Comparison of ENCODE assay signal across 25 cellular contexts in the genomic region with DNA sequence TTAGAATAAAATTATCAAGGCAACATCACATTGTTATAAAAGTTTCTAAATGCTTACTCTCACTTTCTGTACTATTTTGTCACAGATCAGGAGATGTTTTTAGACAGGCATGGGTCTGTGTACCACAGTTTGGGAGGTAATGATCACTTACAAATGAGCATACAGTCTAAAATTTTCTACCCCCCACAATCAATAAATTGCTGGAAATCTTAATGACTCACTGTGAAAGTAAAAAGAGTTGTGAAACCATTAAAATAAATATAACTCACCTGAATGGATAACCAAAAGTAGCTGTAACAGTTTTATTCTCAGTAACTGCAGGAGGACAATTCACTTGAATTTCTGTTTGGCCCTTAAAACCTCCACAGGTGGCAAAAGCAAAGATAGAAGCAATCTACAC. TPM values are rescaled to one million over a fixed set of nuclear protein-coding genes. Genes with fewer than 3 reads are reported as not detected.
DNase-seq lines count a peak whose midpoint lies in the region; ATAC-seq and TF ChIP-seq lines count a peak whose summit lies in the region.
"Had no signal": no experiment of that assay in that cellular context is flagged by ENCODE, and none has a peak within 500 bp of the region (broad histone marks: within the 10 kb centered on the region; RNA-seq: fewer than 3 reads in every experiment).

No MANE protein-coding gene starts in this region.

- no TSS peak for BruUV-seq in PC-9 (replicated peaks; lab: Mats Ljungman, UMichigan)

- peaks cover 100% of the 10 kb centered on the region for H3K4me1 ChIP-seq in DOHH2 (ENCODE audit: control insufficient read depth, low read length)
- no peaks in the 10 kb centered on the region for H3K4me1 ChIP-seq in PC-9 (replicated peaks; ENCODE audit: insufficient read depth)
- H3K4me1 ChIP-seq in upper lobe of left lung, result peaks cover 4 to 16% (median 13%) of the 10 kb centered on the region in 4 donors

- H3K4me3 Mint-ChIP-seq in activated CD4-positive, alpha-beta T cell treated with anti-CD3 and anti-CD28 coated beads for 36 hours, result no peak overlapping the region
- H3K4me3 Mint-ChIP-seq in central memory CD8-positive, alpha-beta T cell, result no peak overlapping the region
- H3K4me3 Mint-ChIP-seq: natural killer cell had no signal

- no peaks in the 10 kb centered on the region for H3K9me3 Mint-ChIP-seq in activated CD4-positive, alpha-beta T cell treated with anti-CD3 and anti-CD28 coated beads for 36 hours (ENCODE audit: low read depth)
- H3K9me3 Mint-ChIP-seq in central memory CD8-positive, alpha-beta T cell, result no peaks in the 10 kb centered on the region
- H3K9me3 Mint-ChIP-seq: natural killer cell had no signal

- POLR2A ChIA-PET in activated CD4-positive, alpha-beta T cell treated with anti-CD3 and anti-CD28 coated beads for 36 hours (lab: Charles Lee), result no interaction called here
- POLR2A ChIA-PET in PC-9 (lab: Charles Lee; ENCODE audit: unreplicated experiment), result no interaction called here

- no peak overlapping the region for H2AFZ ChIP-seq in PC-9
- H2AFZ ChIP-seq: GM23248 had no signal

- no peak for TF ChIP-seq POLR2A in upper lobe of left lung (IDR thresholded peaks at IDR 0.05)

- peaks cover 9% of the 10 kb centered on the region for H3K36me3 Mint-ChIP-seq in activated CD4-positive, alpha-beta T cell treated with anti-CD3 and anti-CD28 coated beads for 36 hours (ENCODE audit: low read depth)
- peaks cover 13% of the 10 kb centered on the region for H3K36me3 Mint-ChIP-seq in central memory CD8-positive, alpha-beta T cell (ENCODE audit: insufficient read depth)
- H3K36me3 Mint-ChIP-seq: natural killer cell had no signal

- H3K4me3 ChIP-seq in DOHH2 (ENCODE audit: low read length) (0 out of 2 replicates have a peak overlapping the region, but pooled peaks have one; percentile 58), PC-9 (no peak overlapping the region), upper lobe of left lung (no peak overlapping the region)
- H3K4me3 ChIP-seq: dorsolateral prefrontal cortex, GM23248, heart left ventricle, right atrium auricular region, upper lobe of right lung had no signal

- H3K79me2 ChIP-seq in DOHH2 (ENCODE audit: control insufficient read depth, low read length), result peaks cover 100% of the 10 kb centered on the region
- H3K79me2 ChIP-seq in PC-9 (ENCODE audit: low read depth), result peaks cover 49% of the 10 kb centered on the region

- intact Hi-C loops in activated CD4-positive, alpha-beta T cell treated with anti-CD3 and anti-CD28 coated beads for 36 hours (cut with DNase I, micrococcal nuclease), result no loop called here
- intact Hi-C loops in PC-9 (cut with micrococcal nuclease; ENCODE audit: unreplicated experiment), result no loop called here

- H3K36me3 ChIP-seq in DOHH2 (ENCODE audit: control insufficient read depth, low read length) (peaks cover 99% of the 10 kb centered on the region), PC-9 (ENCODE audit: low read depth) (peaks cover 7% of the 10 kb centered on the region; the same call in 1 of the 2 replicates), upper lobe of left lung (peaks cover 3 to 41% (median 8%) of the 10 kb centered on the region in 4 donors)

- ATAC-seq in activated CD4-positive, alpha-beta T cell treated with anti-CD3 and anti-CD28 coated beads for 36 hours, result no peak
- ATAC-seq in central memory CD8-positive, alpha-beta T cell (replicated peaks; ENCODE audit: extremely low read depth, poor library complexity, severe bottlenecking), result no peak
- no peak for ATAC-seq in HG03139 (IDR thresholded peaks at IDR 0.05; ENCODE audit: unreplicated experiment)
- no peak for ATAC-seq in HG02610 (IDR thresholded peaks at IDR 0.05; ENCODE audit: unreplicated experiment)
- ATAC-seq in upper lobe of left lung (ENCODE audit: low FRiP score in 2 of 2), result no peak
- ATAC-seq: heart left ventricle, left cardiac atrium, natural killer cell, Right ventricle myocardium inferior, upper lobe of right lung had no signal

- CTCF ChIA-PET in activated CD4-positive, alpha-beta T cell treated with anti-CD3 and anti-CD28 coated beads for 36 hours (lab: Charles Lee), result interaction anchor here (2.0 kb wide), 1 partner anchor 12 kb away, joined by 5 read pairs; no protein-coding TSS in a partner anchor
- CTCF ChIA-PET in PC-9 (lab: Charles Lee), result no interaction called here

- peaks cover 47% of the 10 kb centered on the region for H3K4me1 Mint-ChIP-seq in activated CD4-positive, alpha-beta T cell treated with anti-CD3 and anti-CD28 coated beads for 36 hours
- peaks cover 33% of the 10 kb centered on the region for H3K4me1 Mint-ChIP-seq in central memory CD8-positive, alpha-beta T cell

- H3F3A ChIP-seq in DOHH2 (ENCODE audit: control insufficient read depth, insufficient read depth) (peaks cover 65% of the 10 kb centered on the region), PC-9 (ENCODE audit: insufficient read depth, low read depth) (no peaks in the 10 kb centered on the region)

- H3K9me2 ChIP-seq in DOHH2 (replicated peaks; ENCODE audit: control insufficient read depth, low read length) (no peaks in the 10 kb centered on the region), PC-9 (ENCODE audit: insufficient read depth) (no peaks in the 10 kb centered on the region)

- H3K27ac Mint-ChIP-seq in activated CD4-positive, alpha-beta T cell treated with anti-CD3 and anti-CD28 coated beads for 36 hours, result peak overlapping the region; percentile 44
- peak overlapping the region; percentile 61 for H3K27ac Mint-ChIP-seq in central memory CD8-positive, alpha-beta T cell (ENCODE audit: low read depth)
- H3K27ac Mint-ChIP-seq: natural killer cell had no signal

- H4K20me1 ChIP-seq in DOHH2 (ENCODE audit: control insufficient read depth, insufficient read depth, low read depth, low read length), result peaks cover 22% of the 10 kb centered on the region
- 0 out of 2 replicates have a peak, but pooled peaks cover 3% of the 10 kb centered on the region for H4K20me1 ChIP-seq in PC-9 (ENCODE audit: insufficient read depth)

- H3K9me3 ChIP-seq in DOHH2 (ENCODE audit: control insufficient read depth, insufficient read depth, low read length) (no peaks in the 10 kb centered on the region), PC-9 (ENCODE audit: insufficient read depth, low read depth) (no peaks in the 10 kb centered on the region), upper lobe of left lung (no peaks in the 10 kb centered on the region)
- H3K9me3 ChIP-seq: heart left ventricle, right atrium auricular region, upper lobe of right lung had no signal

- peak overlapping the region; percentile 46 for H3K27ac ChIP-seq in DOHH2 (ENCODE audit: low read depth, low read length)
- peak overlapping the region; percentile 23; the same call in 1 of the 2 replicates for H3K27ac ChIP-seq in PC-9
- no peak overlapping the region for H3K27ac ChIP-seq in upper lobe of left lung
- H3K27ac ChIP-seq: dorsolateral prefrontal cortex, epithelial cell of prostate, GM23248, heart left ventricle, right atrium auricular region, upper lobe of right lung had no signal

- no peak for DNase-seq in activated CD4-positive, alpha-beta T cell treated with anti-CD3 and anti-CD28 coated beads for 36 hours
- no peak for DNase-seq in activated CD4-positive, alpha-beta T cell treated with anti-CD3 and anti-CD28 coated beads for 48 hours
- DNase-seq in PC-9, result no peak
- no peak for DNase-seq in central memory CD8-positive, alpha-beta T cell (ENCODE audit: low spot score in 2 of 2)
- no peak for DNase-seq in upper lobe of left lung
- DNase-seq: activated CD8-positive, alpha-beta memory T cell treated with anti-CD3 and anti-CD28 coated beads, Interleukin-2, amount 50 U/mL, for 4 hours; AML-193; aorta; caudate nucleus; DMS79; dorsolateral prefrontal cortex; GM23248; heart left ventricle; left cardiac atrium; natural killer cell; NCI-H1436; NCI-H510A treated with DMSO at 0.1 percent for 48 hours; stimulated activated CD4-positive, alpha-beta T cell treated with anti-CD3 and anti-CD28 coated beads, Interleukin-4, amount 100 ng/mL, for 4 hours; upper lobe of right lung had no signal

- H3K4me2 ChIP-seq in DOHH2 (ENCODE audit: low read length) (peak overlapping the region; percentile 69), PC-9 (no peak overlapping the region)

- no peaks in the 10 kb centered on the region for H3K27me3 Mint-ChIP-seq in activated CD4-positive, alpha-beta T cell treated with anti-CD3 and anti-CD28 coated beads for 36 hours
- no peaks in the 10 kb centered on the region for H3K27me3 Mint-ChIP-seq in central memory CD8-positive, alpha-beta T cell

- TF ChIP-seq CTCF in DOHH2 (IDR thresholded peaks at IDR 0.05; ENCODE audit: low read depth, low read length, poor library complexity, severe bottlenecking) (no peak), PC-9 (conservative IDR thresholded peaks at IDR 0.05) (no peak), upper lobe of left lung (IDR thresholded peaks at IDR 0.05) (no peak)

- no peak for TF ChIP-seq EP300 in upper lobe of left lung (IDR thresholded peaks at IDR 0.05)

- H3K27me3 ChIP-seq in DOHH2 (ENCODE audit: control insufficient read depth, low read length), result no peaks in the 10 kb centered on the region
- no peaks in the 10 kb centered on the region for H3K27me3 ChIP-seq in PC-9 (ENCODE audit: insufficient read depth, low read depth)
- H3K27me3 ChIP-seq in upper lobe of left lung, result no peaks in the 10 kb centered on the region
- H3K27me3 ChIP-seq: dorsolateral prefrontal cortex, heart left ventricle, right atrium auricular region, upper lobe of right lung had no signal

RNA-seq across cellular contexts. Expression of a gene that starts 13.2 kb away (rescaled TPM):
- 10 to 100 TPM; 23.7 to 28.8 TPM for total RNA-seq in activated CD4-positive, alpha-beta T cell treated with anti-CD3 and anti-CD28 coated beads for 36 hours
- 83.9 and 102 TPM in 2 replicates for total RNA-seq in PC-9 (2021)
- 10 to 100 TPM; 24.1 to 100.0 (median 71.7) TPM for total RNA-seq in upper lobe of left lung

Comparison
In these comparisons a context has a peak if more than half of its experiments do, and no peak if none do; other contexts are left out.
1. H3K27ac ChIP-seq: peak in DOHH2 (single experiment) and PC-9 (single experiment); none in upper lobe of left lung (0 of 4).